1 cellular context compared by ENCODE assay signal in genomic region chr18:42446195-42446594, GRCh38.
TF ChIP-seq lines count a peak whose summit lies in the region.

No MANE protein-coding gene starts in this region.

TF ChIP-seq in HepG2, 621 proteins besides CTCF, POLR2A, EP300 and RAD21 (continued from another document and continues in another):
- TF ChIP-seq ZBTB10 (CRISPR knock-in tag; IDR thresholded peaks at IDR 0.05; ENCODE audit: borderline replicate concordance) = no peak
- no peak for TF ChIP-seq ZNF713 (CRISPR knock-in tag; IDR thresholded peaks at IDR 0.05)
- no peak for TF ChIP-seq PRDM10 (CRISPR knock-in tag; IDR thresholded peaks at IDR 0.05; ENCODE audit: low read depth)
- TF ChIP-seq CC2D1A (CRISPR knock-in tag; IDR thresholded peaks at IDR 0.05) = no peak
- TF ChIP-seq KAT2B (IDR thresholded peaks at IDR 0.05; ENCODE audit: borderline replicate concordance, low read depth, low read length) = no peak
- TF ChIP-seq CSRNP1 (CRISPR knock-in tag; IDR thresholded peaks at IDR 0.05) = no peak
- TF ChIP-seq NR1H2 (CRISPR knock-in tag; IDR thresholded peaks at IDR 0.05; ENCODE audit: borderline replicate concordance, low read depth) = no peak
- no peak for TF ChIP-seq ZHX2 (IDR thresholded peaks at IDR 0.05; ENCODE audit: low read depth)
- TF ChIP-seq ZHX2 (CRISPR knock-in tag; IDR thresholded peaks at IDR 0.05; ENCODE audit: borderline replicate concordance) = no peak
- no peak for TF ChIP-seq PRPF4 (IDR thresholded peaks at IDR 0.05; ENCODE audit: low read depth, low read length, poor library complexity, severe bottlenecking)
- peak; percentile 91 for TF ChIP-seq NR2F6 (IDR thresholded peaks at IDR 0.05)
- peak; percentile 96 for TF ChIP-seq NR2F6 (CRISPR knock-in tag; IDR thresholded peaks at IDR 0.05)
- no peak for TF ChIP-seq ZNF44 (CRISPR knock-in tag; IDR thresholded peaks at IDR 0.05)
- no peak; the same call in 1 of the 2 replicates for TF ChIP-seq RXRA (CRISPR knock-in tag; IDR thresholded peaks at IDR 0.05)
- no peak for TF ChIP-seq ZMAT5 (CRISPR knock-in tag; IDR thresholded peaks at IDR 0.05; ENCODE audit: borderline replicate concordance, low read depth)
- no peak for TF ChIP-seq TERF1 (CRISPR knock-in tag; IDR thresholded peaks at IDR 0.05)
- no peak for TF ChIP-seq ZNF468 (CRISPR knock-in tag; IDR thresholded peaks at IDR 0.05)
- TF ChIP-seq MXD3 (CRISPR knock-in tag; IDR thresholded peaks at IDR 0.05) = no peak
- TF ChIP-seq ZNF569 (CRISPR knock-in tag; IDR thresholded peaks at IDR 0.05; ENCODE audit: borderline replicate concordance) = no peak
- TF ChIP-seq NCOA5 (CRISPR knock-in tag; IDR thresholded peaks at IDR 0.05) = no peak
- no peak for TF ChIP-seq THYN1 (CRISPR knock-in tag; IDR thresholded peaks at IDR 0.05; ENCODE audit: borderline replicate concordance, low read depth)
- TF ChIP-seq HOXD1 (CRISPR knock-in tag; IDR thresholded peaks at IDR 0.05) = peak; percentile 39; the same call in 1 of the 2 replicates
- peak; percentile 60; the same call in 1 of the 2 replicates for TF ChIP-seq ETV5 (CRISPR knock-in tag; IDR thresholded peaks at IDR 0.05; ENCODE audit: borderline replicate concordance)
- TF ChIP-seq GRHL1 (CRISPR knock-in tag; conservative IDR thresholded peaks at IDR 0.05) = no peak
- TF ChIP-seq AGO1 (IDR thresholded peaks at IDR 0.05; ENCODE audit: low read depth, low read length, poor library complexity, severe bottlenecking) = no peak
- TF ChIP-seq RFX5 (IDR thresholded peaks at IDR 0.05; ENCODE audit: low read depth, low read length) = no peak
- TF ChIP-seq CBFB (CRISPR knock-in tag; IDR thresholded peaks at IDR 0.05) = peak; percentile 83; the same call in 1 of the 2 replicates
- TF ChIP-seq ZNF670 (CRISPR knock-in tag; IDR thresholded peaks at IDR 0.05; ENCODE audit: borderline replicate concordance) = no peak
- no peak for TF ChIP-seq ATF6 (CRISPR knock-in tag; conservative IDR thresholded peaks at IDR 0.05)
- TF ChIP-seq ZNF720 (CRISPR knock-in tag; IDR thresholded peaks at IDR 0.05) = no peak
- no peak for TF ChIP-seq KLF11 (CRISPR knock-in tag; IDR thresholded peaks at IDR 0.05)
- no peak for TF ChIP-seq GATA4 (IDR thresholded peaks at IDR 0.05; ENCODE audit: borderline replicate concordance, low read depth)
- no peak for TF ChIP-seq ZNF256 (CRISPR knock-in tag; conservative IDR thresholded peaks at IDR 0.05)
- no peak for TF ChIP-seq ZNF564 (CRISPR knock-in tag; IDR thresholded peaks at IDR 0.05)
- no peak for TF ChIP-seq ZNF101 (CRISPR knock-in tag; IDR thresholded peaks at IDR 0.05; ENCODE audit: borderline replicate concordance, low read depth)
- no peak for TF ChIP-seq MXD1 (CRISPR knock-in tag; IDR thresholded peaks at IDR 0.05)
- no peak for TF ChIP-seq ZBTB34 (CRISPR knock-in tag; IDR thresholded peaks at IDR 0.05)
